Comparison of ENCODE assay signal across 8 cellular contexts in genomic region chr7:67484244-67484751, GRCh38.
DNase-seq lines count a peak whose midpoint lies in the region; ATAC-seq and TF ChIP-seq lines count a peak whose summit lies in the region.

No MANE protein-coding gene starts in this region.

- no peaks in the 10 kb centered on the region for H3K36me3 ChIP-seq in HAP-1 (replicated peaks)
- H3K36me3 ChIP-seq in heart left ventricle = no peaks in the 10 kb centered on the region
- H3K36me3 ChIP-seq in psoas muscle (ENCODE audit: insufficient read depth in 1 of 2, low read depth in 1 of 2) = no peaks in the 10 kb centered on the region

- intact Hi-C loops in heart left ventricle (cut with DNase I) = loop anchor here in 5 of 10 donors (2.0 to 10.0 kb wide), 5 partner anchors 35 to 1001 kb away; no protein-coding TSS in a partner anchor
- intact Hi-C loops in psoas muscle (cut with DNase I) = no loop called here

- H3K27me3 ChIP-seq in HAP-1 (ENCODE audit: low read depth) (peaks cover 4% of the 10 kb centered on the region; the same call in 1 of the 2 replicates), heart left ventricle (no peaks in the 10 kb centered on the region), psoas muscle (ENCODE audit: insufficient read depth in 3 of 3, low read length in 2 of 3) (no peaks in the 10 kb centered on the region)

- H3K27ac ChIP-seq in heart left ventricle (no peak overlapping the region), psoas muscle (no peak overlapping the region)

- TF ChIP-seq CTCF in heart left ventricle (IDR thresholded peaks at IDR 0.05) (peak; percentile 47 to 80 (median 72)), psoas muscle (IDR thresholded peaks at IDR 0.05) (peak; percentile 71)

- WGBS in heart left ventricle, 4 donors = 0 to 2% (median 1%) methylated on average over 13 of the region's 13 CpGs
- WGBS in psoas muscle, 3 donors = 1% methylated on average over 13 of the region's 13 CpGs

- no peak for TF ChIP-seq POLR2A in heart left ventricle (IDR thresholded peaks at IDR 0.05)

- ATAC-seq in heart left ventricle (peak in 3 of 4 donors; percentile 53 to 66 (median 55)), psoas muscle (peak; percentile 43 to 81 (median 66)), GM21619 (IDR thresholded peaks at IDR 0.05; ENCODE audit: unreplicated experiment) (no peak)

- no peaks in the 10 kb centered on the region for H3K4me1 ChIP-seq in HAP-1
- H3K4me1 ChIP-seq in heart left ventricle = peaks cover 0 to 8% (median 0%) of the 10 kb centered on the region in 12 donors
- H3K4me1 ChIP-seq in psoas muscle = no peaks in the 10 kb centered on the region

- DNase-seq in COLO829 (ENCODE audit: low spot score) (peak; percentile 88), HAP-1 (ENCODE audit: low spot score in 2 of 2) (peak; percentile 48 to 77), NCI-H2227 (lab: John Stamatoyannopoulos, UW; ENCODE audit: unreplicated experiment) (peak; percentile 90), heart left ventricle (peak in 4 of 5 donors; percentile 43 to 57 (median 50)), psoas muscle (peak; percentile 19 to 55), activated gamma-delta T cell treated with Interleukin-2 at 50 U/mL for 16 hours (no peak)
- peak; percentile 12 for DNase-seq in activated naive CD4-positive, alpha-beta T cell treated with anti-CD3 and anti-CD28 coated beads, Interleukin-2, amount 50 U/mL, for 16 hours

- H3K9me3 ChIP-seq in HAP-1 = no peaks in the 10 kb centered on the region
- H3K9me3 ChIP-seq in heart left ventricle = no peaks in the 10 kb centered on the region
- H3K9me3 ChIP-seq in psoas muscle = no peaks in the 10 kb centered on the region

- H3K4me3 ChIP-seq in HAP-1 = no peak overlapping the region
- H3K4me3 ChIP-seq in heart left ventricle = peak overlapping the region in 9 of 12 donors; percentile 14 to 52 (median 32)
- H3K4me3 ChIP-seq in psoas muscle = peak overlapping the region; percentile 54

- in situ Hi-C loops in HAP-1 (cut with MboI; ENCODE audit: low sequenced_read_pairs) = no loop called here
